ENCODE assay signal across 12 cellular contexts in the genomic region with DNA sequence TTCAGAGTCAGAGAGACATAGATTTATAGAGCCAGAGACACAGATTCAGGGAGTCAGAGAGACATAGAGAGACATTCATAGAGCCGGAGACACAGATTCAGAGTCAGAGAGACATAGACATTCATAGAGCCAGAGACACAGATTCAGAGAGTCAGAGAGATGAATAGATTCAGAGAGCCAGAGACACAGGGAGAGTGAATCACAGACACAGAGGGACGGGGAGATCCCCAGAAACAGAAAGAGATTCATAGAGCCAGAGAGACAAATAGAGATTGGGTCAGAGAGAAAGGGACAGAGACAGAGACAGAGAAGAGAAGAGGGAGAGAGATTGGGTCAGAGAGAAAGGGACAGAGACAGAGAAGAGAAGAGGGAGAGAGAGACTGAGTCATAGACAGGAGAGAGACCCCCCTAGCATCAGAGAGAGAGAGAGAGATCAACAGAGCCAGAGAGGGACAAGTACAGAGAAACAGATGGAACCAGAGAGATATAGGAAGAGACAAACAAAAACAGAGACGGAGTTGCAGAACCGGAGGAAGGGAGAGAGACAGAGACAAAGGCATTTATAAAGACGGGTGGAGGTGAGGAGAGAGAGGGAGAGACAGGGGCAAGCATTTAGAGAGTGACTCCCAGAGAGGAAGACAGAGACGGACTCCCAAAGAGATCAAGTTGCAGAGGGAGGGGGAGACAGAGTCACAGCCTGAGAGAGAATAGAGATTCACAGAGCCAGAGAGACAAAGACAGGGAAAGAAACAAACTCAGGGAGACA. TPM values are rescaled to one million over a fixed set of nuclear protein-coding genes. Genes with fewer than 3 reads are reported as not detected.
A peak's percentile ranks its signal among the peaks of the same experiment; 100 is the strongest.
DNase-seq lines count a peak whose midpoint lies in the region; ATAC-seq and TF ChIP-seq lines count a peak whose summit lies in the region.
"Had no signal": no experiment of that assay in that cellular context is flagged by ENCODE, and none has a peak within 500 bp of the region (broad histone marks: within the 10 kb centered on the region; RNA-seq: fewer than 3 reads in every experiment).

No MANE protein-coding gene starts in this region.

- CTCF ChIA-PET in PC-3 (lab: Charles Lee), result interaction anchor here (1.0 to 1.4 kb wide), 3 partner anchors 67 to 149 kb away, joined by 4 to 8 read pairs (median 6); no protein-coding TSS in a partner anchor

- TF ChIP-seq CTCF in PC-3 (conservative IDR thresholded peaks at IDR 0.05; ENCODE audit: low read depth, low read length) (no peak), hepatocyte (IDR thresholded peaks at IDR 0.05; ENCODE audit: poor library complexity) (no peak)

- H2AFZ ChIP-seq in PC-3 (ENCODE audit: low read length) (peak overlapping the region; percentile 58), hepatocyte (peak overlapping the region; percentile 3)

- H3K27ac ChIP-seq in right cardiac atrium (ENCODE audit: low read length), result no peak overlapping the region
- H3K27ac ChIP-seq in PC-3 (ENCODE audit: low read length), result no peak overlapping the region
- no peak overlapping the region for H3K27ac ChIP-seq in hepatocyte
- no peak overlapping the region for H3K27ac ChIP-seq in thymus (ENCODE audit: low read depth)
- H3K27ac ChIP-seq: adrenal gland, upper lobe of right lung had no signal

- H3K27me3 ChIP-seq in right cardiac atrium (ENCODE audit: control insufficient read depth, insufficient read depth) (no peaks in the 10 kb centered on the region), PC-3 (ENCODE audit: low read length) (peaks cover 33% of the 10 kb centered on the region), hepatocyte (peaks cover 29% of the 10 kb centered on the region), thymus (ENCODE audit: control insufficient read depth, insufficient read depth) (peaks cover 26% of the 10 kb centered on the region)

- BruUV-seq in PC-3 (replicated peaks; lab: Mats Ljungman, UMichigan), result no TSS peak

- H3K4me1 ChIP-seq in right cardiac atrium (ENCODE audit: control insufficient read depth, insufficient read depth, low read length) (peaks cover 4% of the 10 kb centered on the region), PC-3 (ENCODE audit: insufficient read depth, low read length) (peaks cover 20% of the 10 kb centered on the region), hepatocyte (ENCODE audit: insufficient read depth) (peaks cover 8% of the 10 kb centered on the region), thymus (ENCODE audit: control insufficient read depth, insufficient read depth, low read length) (peaks cover 39% of the 10 kb centered on the region)

- H3K4me3 ChIP-seq in right cardiac atrium (ENCODE audit: low read length) (peak overlapping the region; percentile 63), PC-3 (ENCODE audit: low read length) (peak overlapping the region; percentile 65), hepatocyte (no peak overlapping the region), thymus (ENCODE audit: low read length) (peak overlapping the region; percentile 55)

- ATAC-seq in right cardiac atrium (no peak), Right ventricle myocardium inferior (no peak), PC-3 (no peak; the same call in 1 of the 2 replicates), GM21723 (IDR thresholded peaks at IDR 0.05; ENCODE audit: unreplicated experiment) (no peak)
- ATAC-seq: esophagus mucosa had no signal

- POLR2A ChIA-PET in PC-3 (lab: Charles Lee; ENCODE audit: unreplicated experiment), result no interaction called here

- H3K9me3 ChIP-seq in right cardiac atrium (ENCODE audit: control insufficient read depth, low read length) (no peaks in the 10 kb centered on the region), PC-3 (ENCODE audit: low read length) (no peaks in the 10 kb centered on the region), hepatocyte (ENCODE audit: low read depth) (no peaks in the 10 kb centered on the region), thymus (ENCODE audit: control insufficient read depth) (no peaks in the 10 kb centered on the region)
- H3K9me3 ChIP-seq: adrenal gland, upper lobe of right lung had no signal

- no peaks in the 10 kb centered on the region for H3F3A ChIP-seq in PC-3 (ENCODE audit: low read length, unreplicated experiment)

- no peaks in the 10 kb centered on the region for H3K9me2 ChIP-seq in PC-3 (replicated peaks; ENCODE audit: low read length)
- no peaks in the 10 kb centered on the region for H3K9me2 ChIP-seq in hepatocyte (replicated peaks; ENCODE audit: insufficient read depth)

- H3K36me3 ChIP-seq in PC-3 (ENCODE audit: low read depth, low read length) (peaks cover under 1% of the 10 kb centered on the region), hepatocyte (replicated peaks; ENCODE audit: insufficient read depth, low read depth) (no peaks in the 10 kb centered on the region), thymus (ENCODE audit: control insufficient read depth, insufficient read depth) (peaks cover 7% of the 10 kb centered on the region)
- H3K36me3 ChIP-seq: adrenal gland had no signal

- intact Hi-C loops in right cardiac atrium (cut with DNase I) (no loop called here), Right ventricle myocardium inferior (cut with DNase I) (no loop called here), PC-3 (cut with micrococcal nuclease) (loop anchor here (1.0 kb wide), 2 partner anchors 39 to 143 kb away; no protein-coding TSS in a partner anchor)

- H3K4me2 ChIP-seq in PC-3 (ENCODE audit: low read length) (peak overlapping the region; percentile 89), hepatocyte (peak overlapping the region; percentile 86)

- no peak overlapping the region for H3K9ac ChIP-seq in PC-3 (ENCODE audit: low read length)

- no peak for DNase-seq in right cardiac atrium
- DNase-seq in Right ventricle myocardium inferior (ENCODE audit: missing footprints), result no peak
- no peak for DNase-seq in PC-3
- no peak for DNase-seq in hepatocyte (ENCODE audit: low spot score)
- DNase-seq in hippocampal formation (lab: John Stamatoyannopoulos, UW), result no peak
- DNase-seq in medulla oblongata (ENCODE audit: extremely low spot score), result no peak
- DNase-seq: activated T-cell treated with anti-CD3 and anti-CD28 coated beads, Interleukin-2, amount 50 U/mL, for 4 hours; adrenal gland; upper lobe of right lung had no signal

- H4K20me1 ChIP-seq in PC-3 (ENCODE audit: low read length), result peaks cover under 1% of the 10 kb centered on the region; the same call in 1 of the 2 replicates
- H4K20me1 ChIP-seq in hepatocyte (ENCODE audit: insufficient read depth, poor library complexity, severe bottlenecking), result peaks cover under 1% of the 10 kb centered on the region

- H3K79me2 ChIP-seq in PC-3 (ENCODE audit: low read length) (no peaks in the 10 kb centered on the region), hepatocyte (no peaks in the 10 kb centered on the region)

- WGBS in right cardiac atrium, result 36% methylated on average over 6 of the region's 6 CpGs
- 31% methylated on average over 6 of the region's 6 CpGs for WGBS in hepatocyte (ENCODE audit: low lambda C conversion rate, missing lambda C conversion rate)
- WGBS in thymus, result 33% methylated on average over 6 of the region's 6 CpGs

RNA-seq across cellular contexts. Expression of a gene that starts 1.1 kb away (rescaled TPM):
- total RNA-seq in right cardiac atrium (not detected), Right ventricle myocardium inferior (not detected), PC-3 (2014; rRNA removed) (1.5 TPM in 1 of 2 replicates, not detected in the other), hepatocyte (not detected in 2 replicates)
- polyA plus RNA-seq in right cardiac atrium (0.02 TPM), hepatocyte (0.18 and 0.68 TPM in 2 replicates), thymus (4.5 TPM)
- total RNA-seq: activated T-cell treated with anti-CD3 and anti-CD28 coated beads, Interleukin-2, amount 50 U/mL, for 4 hours; adrenal gland; esophagus mucosa; upper lobe of right lung had no signal
- polyA plus RNA-seq: adrenal gland had no signal

RNA-seq across cellular contexts. Expression of a gene that starts 13.2 kb away (rescaled TPM):
- 100 to 1,000 TPM in 2 of 4 donors, 10 to 100 TPM in 2; 83.0 to 303 (median 113) TPM for total RNA-seq in right cardiac atrium
- polyA plus RNA-seq in right cardiac atrium, result 110 TPM
- total RNA-seq in Right ventricle myocardium inferior, result 141 TPM
- 58.9 and 63.5 TPM in 2 replicates for total RNA-seq in PC-3 (2014; rRNA removed)
- 30.6 and 42.1 TPM in 2 replicates for total RNA-seq in hepatocyte
- polyA plus RNA-seq in hepatocyte, result 211 and 213 TPM in 2 replicates
- 34.4 TPM for polyA plus RNA-seq in thymus

RNA-seq across cellular contexts. Expression of a gene that starts 28.2 kb away (rescaled TPM):
- total RNA-seq in right cardiac atrium (not detected), Right ventricle myocardium inferior (not detected), PC-3 (2014; rRNA removed) (not detected in 2 replicates), hepatocyte (0.90 and 1.4 TPM in 2 replicates)
- polyA plus RNA-seq in right cardiac atrium (0.05 TPM), hepatocyte (0.12 and 0.31 TPM in 2 replicates), thymus (0.05 TPM)
- total RNA-seq: activated T-cell treated with anti-CD3 and anti-CD28 coated beads, Interleukin-2, amount 50 U/mL, for 4 hours; esophagus mucosa; upper lobe of right lung had no signal

RNA-seq across cellular contexts. Expression of a gene that starts 56.8 kb away (rescaled TPM):
- total RNA-seq in right cardiac atrium (under 1 TPM; 0.20 to 0.71 (median 0.58) TPM), Right ventricle myocardium inferior (0.43 TPM), PC-3 (2014; rRNA removed) (0.12 TPM in 1 of 2 replicates, not detected in the other), hepatocyte (not detected in 2 replicates)
- polyA plus RNA-seq in right cardiac atrium (0.20 TPM), hepatocyte (not detected in 2 replicates), thymus (0.21 TPM)
- total RNA-seq: activated T-cell treated with anti-CD3 and anti-CD28 coated beads, Interleukin-2, amount 50 U/mL, for 4 hours had no signal
